Comparison of ENCODE assay signal across 9 cellular contexts in the genomic region with DNA sequence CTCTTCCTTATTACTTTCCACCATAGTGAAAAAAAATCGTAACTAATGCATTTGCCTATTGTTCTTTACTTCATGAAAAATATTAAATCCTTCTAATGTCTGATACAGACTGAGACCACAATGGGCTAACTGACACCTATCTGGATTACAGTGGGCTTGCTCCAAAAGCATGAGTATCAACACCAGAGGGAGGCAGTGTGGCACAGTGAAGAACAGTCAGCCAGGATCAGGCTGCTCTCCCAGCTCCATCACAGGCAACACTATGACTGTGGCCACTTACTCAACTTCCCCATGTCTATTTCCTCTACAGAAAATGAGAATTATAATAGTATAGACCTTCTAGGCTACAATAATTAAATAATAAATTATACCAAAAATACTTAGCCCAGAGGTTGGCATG.
DNase-seq lines count a peak whose midpoint lies in the region; ATAC-seq and TF ChIP-seq lines count a peak whose summit lies in the region.
"Had no signal": no experiment of that assay in that cellular context is flagged by ENCODE, and none has a peak within 500 bp of the region (broad histone marks: within the 10 kb centered on the region; RNA-seq: fewer than 3 reads in every experiment).

No MANE protein-coding gene starts in this region.

- H3F3A ChIP-seq in PC-3 (ENCODE audit: low read length, unreplicated experiment), result no peaks in the 10 kb centered on the region

- H3K36me3 ChIP-seq in PC-3 (ENCODE audit: low read depth, low read length), result peaks cover under 1% of the 10 kb centered on the region; the same call in 1 of the 2 replicates

- H3K79me2 ChIP-seq in PC-3 (ENCODE audit: low read length), result no peaks in the 10 kb centered on the region

- no peak overlapping the region for H2AFZ ChIP-seq in PC-3 (ENCODE audit: low read length)

- H3K4me3 ChIP-seq in PC-3 (ENCODE audit: low read length), result no peak overlapping the region

- DNase-seq in ELF-1 (ENCODE audit: low read depth, low spot score) (peak; percentile 23), HCEC 1CT (peak; percentile 21), PC-3 (peak; percentile 15), iPS-NIHi11 (ENCODE audit: low spot score) (peak; percentile 47), HFFc6 (no peak), mucosa of gallbladder (ENCODE audit: low spot score) (no peak), NCI-H187 treated with DMSO at 0.1 percent for 48 hours (lab: John Stamatoyannopoulos, UW) (no peak)
- DNase-seq: naive B cell had no signal

- H3K4me1 ChIP-seq in PC-3 (ENCODE audit: insufficient read depth, low read length), result peaks cover 13% of the 10 kb centered on the region

- no peaks in the 10 kb centered on the region for H3K9me2 ChIP-seq in PC-3 (replicated peaks; ENCODE audit: low read length)

- BruUV-seq in PC-3 (replicated peaks; lab: Mats Ljungman, UMichigan), result no TSS peak

- no peak; the same call in 1 of the 2 replicates for ATAC-seq in PC-3
- no peak for ATAC-seq in HG03280 (IDR thresholded peaks at IDR 0.05; ENCODE audit: unreplicated experiment)

- H3K4me1 Mint-ChIP-seq in HFFc6 (ENCODE audit: low read depth), result peaks cover 14% of the 10 kb centered on the region

- H3K9ac ChIP-seq in PC-3 (ENCODE audit: low read length), result no peak overlapping the region

- H3K27me3 Mint-ChIP-seq in HFFc6 (ENCODE audit: insufficient read depth), result no peaks in the 10 kb centered on the region
- H3K27me3 Mint-ChIP-seq: naive B cell had no signal

- CTCF ChIA-PET in PC-3 (lab: Charles Lee), result no interaction called here

- H4K20me1 ChIP-seq in PC-3 (ENCODE audit: low read length), result no peaks in the 10 kb centered on the region

- no peak overlapping the region for H3K4me3 Mint-ChIP-seq in HFFc6
- H3K4me3 Mint-ChIP-seq: naive B cell had no signal

- POLR2A ChIA-PET in PC-3 (lab: Charles Lee; ENCODE audit: unreplicated experiment), result no interaction called here

- H3K9me3 ChIP-seq in PC-3 (ENCODE audit: low read length), result no peaks in the 10 kb centered on the region

- no peak overlapping the region for H3K27ac ChIP-seq in PC-3 (ENCODE audit: low read length)

- peak; percentile 37; the same call in 1 of the 2 replicates for TF ChIP-seq CTCF in PC-3 (conservative IDR thresholded peaks at IDR 0.05; ENCODE audit: low read depth, low read length)
- no peak; the same call in 1 of the 2 replicates for TF ChIP-seq CTCF in HFFc6 (IDR thresholded peaks at IDR 0.05)

- H3K27me3 ChIP-seq in PC-3 (ENCODE audit: low read length), result no peaks in the 10 kb centered on the region

- H3K27ac Mint-ChIP-seq in HFFc6, result no peak overlapping the region

- intact Hi-C loops in PC-3 (cut with micrococcal nuclease), result loop anchor here (5.0 kb wide), 1 partner anchor 427 kb away; no protein-coding TSS in a partner anchor

- H3K9me3 Mint-ChIP-seq in HFFc6, result no peaks in the 10 kb centered on the region

- no peak overlapping the region for H3K4me2 ChIP-seq in PC-3 (ENCODE audit: low read length)

- H3K36me3 Mint-ChIP-seq in HFFc6 (ENCODE audit: low read depth), result peaks cover 11% of the 10 kb centered on the region

Comparison
In these comparisons a context has a peak if more than half of its experiments do, and no peak if none do; other contexts are left out.
1. DNase-seq: peak in ELF-1 (single experiment), HCEC 1CT (single experiment), PC-3 (single experiment) and iPS-NIHi11 (single experiment); none in HFFc6 (single experiment), mucosa of gallbladder (single experiment) and NCI-H187 treated with DMSO at 0.1 percent for 48 hours (single experiment).